ENCODE assay signal across 24 cellular contexts in the genomic region with DNA sequence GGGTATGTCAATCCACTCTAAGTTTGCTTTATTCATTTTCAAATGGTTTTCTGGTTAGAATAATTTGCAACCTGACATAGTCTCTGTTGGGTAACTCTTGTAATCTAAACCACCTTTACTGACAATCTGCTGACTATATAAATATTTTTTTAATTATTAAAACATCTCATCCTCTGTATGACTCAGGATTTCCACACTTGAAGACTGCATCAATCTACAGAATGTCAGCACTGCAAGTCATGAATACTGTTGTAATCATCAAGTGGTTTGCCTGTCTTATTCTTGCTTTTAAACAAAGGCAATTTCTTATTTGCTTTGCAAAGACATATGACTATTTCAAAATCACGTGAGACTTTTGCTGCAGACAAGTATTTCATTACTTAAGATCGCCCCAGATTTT. TPM values are rescaled to one million over a fixed set of nuclear protein-coding genes. Genes with fewer than 3 reads are reported as not detected.
DNase-seq lines count a peak whose midpoint lies in the region; ATAC-seq and TF ChIP-seq lines count a peak whose summit lies in the region.
"Had no signal": no experiment of that assay in that cellular context is flagged by ENCODE, and none has a peak within 500 bp of the region (broad histone marks: within the 10 kb centered on the region; RNA-seq: fewer than 3 reads in every experiment).

No MANE protein-coding gene starts in this region.

- no peaks in the 10 kb centered on the region for H3K36me3 ChIP-seq in HAP-1 (replicated peaks)
- peaks cover 61% of the 10 kb centered on the region for H3K36me3 ChIP-seq in SJCRH30
- H3K36me3 ChIP-seq in colonic mucosa: no peaks in the 10 kb centered on the region
- H3K36me3 ChIP-seq: neural progenitor cell, right lobe of liver had no signal

- DNase-seq in left cardiac atrium: no peak
- DNase-seq in right cardiac atrium: no peak
- DNase-seq in amniotic stem cell (lab: John Stamatoyannopoulos, UW): peak; percentile 19
- DNase-seq in fibroblast of the conjunctiva (ENCODE audit: low read depth): peak; percentile 92
- DNase-seq in HAP-1 (ENCODE audit: low spot score in 2 of 2): no peak
- no peak for DNase-seq in NCI-H2081 (lab: John Stamatoyannopoulos, UW)
- no peak for DNase-seq in SJCRH30
- DNase-seq in colonic mucosa: no peak
- DNase-seq: 8988T; activated CD4-positive, alpha-beta T cell treated with anti-CD3 and anti-CD28 coated beads for 36 hours; activated CD8-positive, alpha-beta memory T cell treated with anti-CD3 and anti-CD28 coated beads, Interleukin-2, amount 50 U/mL, for 4 hours; activated naive CD4-positive, alpha-beta T cell; effector memory CD8-positive, alpha-beta T cell; GDM1; glutamatergic neuron; immature natural killer cell; mesendoderm; right lobe of liver; SIG-M5; stimulated activated CD4-positive, alpha-beta T cell treated with anti-CD3 and anti-CD28 coated beads, Interleukin-4, amount 100 ng/mL, for 4 hours; T1000; tibial artery had no signal

- no peak overlapping the region for H3K4me3 ChIP-seq in right cardiac atrium (ENCODE audit: low read length)
- H3K4me3 ChIP-seq in HAP-1: no peak overlapping the region
- no peak overlapping the region for H3K4me3 ChIP-seq in SJCRH30
- no peak overlapping the region for H3K4me3 ChIP-seq in colonic mucosa
- H3K4me3 ChIP-seq: neural progenitor cell, right lobe of liver, tibial artery had no signal

- H3K9me3 ChIP-seq in right cardiac atrium (ENCODE audit: control insufficient read depth, low read length) (no peaks in the 10 kb centered on the region), HAP-1 (no peaks in the 10 kb centered on the region), SJCRH30 (replicated peaks) (no peaks in the 10 kb centered on the region; the same call in 1 of the 2 replicates), colonic mucosa (no peaks in the 10 kb centered on the region)
- H3K9me3 ChIP-seq: right lobe of liver, tibial artery had no signal

- H3K27ac ChIP-seq in right cardiac atrium (ENCODE audit: low read length) (no peak overlapping the region), SJCRH30 (no peak overlapping the region), colonic mucosa (no peak overlapping the region)
- H3K27ac ChIP-seq: neural progenitor cell, right lobe of liver, tibial artery had no signal

- H3K4me1 ChIP-seq in right cardiac atrium (ENCODE audit: control insufficient read depth, insufficient read depth, low read length) (no peaks in the 10 kb centered on the region), HAP-1 (peaks cover 9% of the 10 kb centered on the region), SJCRH30 (peaks cover 5% of the 10 kb centered on the region; the same call in 1 of the 2 replicates), colonic mucosa (no peaks in the 10 kb centered on the region)
- H3K4me1 ChIP-seq: neural progenitor cell, right lobe of liver had no signal

- peak; percentile 27 to 78 for ATAC-seq in left cardiac atrium
- ATAC-seq in right cardiac atrium: no peak
- ATAC-seq: activated CD4-positive, alpha-beta T cell treated with anti-CD3 and anti-CD28 coated beads for 36 hours; effector memory CD8-positive, alpha-beta T cell; right lobe of liver had no signal

- intact Hi-C loops in left cardiac atrium (cut with DNase I) (no loop called here), right cardiac atrium (cut with DNase I) (no loop called here), colonic mucosa (cut with DNase I) (no loop called here)

- in situ Hi-C loops in HAP-1 (cut with MboI; ENCODE audit: low sequenced_read_pairs): no loop called here

- WGBS in right cardiac atrium: 79% methylated on average over 2 of the region's 2 CpGs

- TF ChIP-seq CTCF in colonic mucosa (IDR thresholded peaks at IDR 0.05): no peak

- H3K9ac ChIP-seq in colonic mucosa (ENCODE audit: low read depth in 2 of 2, low read length in 2 of 2): no peak overlapping the region
- H3K9ac ChIP-seq: neural progenitor cell had no signal

- H3K27me3 ChIP-seq in right cardiac atrium (ENCODE audit: control insufficient read depth, insufficient read depth) (no peaks in the 10 kb centered on the region), HAP-1 (ENCODE audit: low read depth) (no peaks in the 10 kb centered on the region), SJCRH30 (no peaks in the 10 kb centered on the region), colonic mucosa (no peaks in the 10 kb centered on the region)
- H3K27me3 ChIP-seq: neural progenitor cell, right lobe of liver, tibial artery had no signal

RNA-seq across cellular contexts. Expression of a gene that starts 42.1 kb away (rescaled TPM):
- total RNA-seq in left cardiac atrium (10 to 100 TPM in 1 of 2 donors, 1 to 10 TPM in 1; 8.2 to 19.4 TPM), right cardiac atrium (10 to 100 TPM in 1 of 4 donors, 1 to 10 TPM in 3; 5.6 to 10.9 (median 8.4) TPM), colonic mucosa (1 to 10 TPM; 1.3 to 8.0 TPM)
- polyA plus RNA-seq in right cardiac atrium: 2.2 TPM
- total RNA-seq in SJCRH30 (2014; rRNA removed; shearing (Covaris generic)): 77.4 and 86.6 TPM in 2 replicates
- total RNA-seq: activated CD4-positive, alpha-beta T cell treated with anti-CD3 and anti-CD28 coated beads for 36 hours had no signal
- polyA plus RNA-seq: IgD-negative memory B cell, immature natural killer cell had no signal

Comparison
In these comparisons a context has a peak if more than half of its experiments do, and no peak if none do; other contexts are left out.
1. ATAC-seq: peak in left cardiac atrium (2 of 2); none in right cardiac atrium (0 of 2).
2. DNase-seq: peak in amniotic stem cell (single experiment) and fibroblast of the conjunctiva (single experiment); none in left cardiac atrium (single experiment), right cardiac atrium (0 of 3), HAP-1 (0 of 2), NCI-H2081 (0 of 2), SJCRH30 (0 of 2) and colonic mucosa (single experiment).